Comparison of ENCODE assay signal across 9 cellular contexts in the genomic region with DNA sequence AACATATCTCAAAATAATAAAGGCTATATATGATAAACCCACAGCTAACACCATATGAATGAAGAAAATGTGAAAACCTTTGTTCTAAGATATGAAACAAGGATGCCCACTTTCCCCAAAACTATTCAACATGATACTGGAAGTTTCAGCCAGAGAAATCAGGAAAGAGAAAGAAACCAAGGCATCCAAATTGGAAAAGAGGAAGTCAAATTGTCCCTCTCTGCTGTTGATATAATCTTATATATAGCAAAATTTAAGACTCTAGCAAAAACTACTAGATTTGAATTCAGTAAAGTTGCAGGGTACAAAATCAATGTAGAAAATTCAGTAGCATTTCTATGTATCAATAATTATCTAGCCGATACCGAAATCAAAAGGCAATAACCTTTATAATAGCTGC. TPM values are rescaled to one million over a fixed set of nuclear protein-coding genes. Genes with fewer than 3 reads are reported as not detected.
"Had no signal": no experiment of that assay in that cellular context is flagged by ENCODE, and none has a peak within 500 bp of the region (broad histone marks: within the 10 kb centered on the region; RNA-seq: fewer than 3 reads in every experiment).

No MANE protein-coding gene starts in this region.

- ATAC-seq: HepG2 had no signal

- FAIRE-seq: HepG2, HTR-8/SVneo had no signal

- DNase-seq: IMR-90, KBM-7, KG1 had no signal

- H3K27ac ChIP-seq: HL-60 had no signal

RNA-seq across cellular contexts. Expression of a gene that starts 4.3 kb away (rescaled TPM):
- total RNA-seq: HepG2, HT-29, HT1080, IMR-90 had no signal
- polyA plus RNA-seq: HepG2, IgD-negative memory B cell, IMR-90 had no signal

RNA-seq across cellular contexts. Expression of a gene that starts 21.0 kb away (rescaled TPM):
- total RNA-seq: HepG2, HT-29, HT1080, IMR-90 had no signal
- polyA plus RNA-seq: HepG2, IgD-negative memory B cell, IMR-90 had no signal

RNA-seq across cellular contexts. Expression of a gene that starts 30.4 kb away (rescaled TPM):
- total RNA-seq: HepG2, HT-29, HT1080, IMR-90 had no signal
- polyA plus RNA-seq: HepG2, IgD-negative memory B cell, IMR-90 had no signal

RNA-seq across cellular contexts. Expression of a gene that starts 46.5 kb away (rescaled TPM):
- total RNA-seq: HepG2, HT-29, HT1080, IMR-90 had no signal
- polyA plus RNA-seq: HepG2, IgD-negative memory B cell, IMR-90 had no signal
